In genomic region chr1:89046318-89047183, GRCh38 we compare ENCODE assay signal across 1 cellular context.
TF ChIP-seq lines count a peak whose summit lies in the region.
"Not testable (repeated sequence)": the region's sequence is repeated elsewhere in the genome, so short reads cannot be mapped to it uniquely, and the experiment has no call there.

No MANE protein-coding gene starts in this region.

TF ChIP-seq in K562, 482 proteins besides CTCF, POLR2A, EP300 and RAD21:
- TF ChIP-seq ATF3 (IDR thresholded peaks at IDR 0.05) (0 out of 2 replicates have a peak, but pooled peaks have one; percentile 9), ZBTB17 (CRISPR knock-in tag; IDR thresholded peaks at IDR 0.05) (0 out of 2 replicates have a peak, but pooled peaks have one; percentile 77), CBFA2T3 (IDR thresholded peaks at IDR 0.05) (peak; percentile 35), CEBPG (tag; conservative IDR thresholded peaks at IDR 0.05 in 1 of 2, IDR thresholded peaks at IDR 0.05 in 1 of 2) (peak; percentile 35 to 51; a peak in 1 of 4 replicates), FOXJ2 (tag; IDR thresholded peaks at IDR 0.05) (peak; percentile 64; the same call in 1 of the 2 replicates), CBFA2T2 (conservative IDR thresholded peaks at IDR 0.05) (0 out of 2 replicates have a peak, but pooled peaks have one; percentile 14), TAL1 (IDR thresholded peaks at IDR 0.05) (peak; percentile 19; the same call in 1 of the 2 replicates)
- TF ChIP-seq ATF3 (CRISPR knock-in tag; conservative IDR thresholded peaks at IDR 0.05); CEBPG (CRISPR knock-in tag; IDR thresholded peaks at IDR 0.05): not testable (repeated sequence)
